13 cellular contexts compared by ENCODE assay signal in the genomic region with DNA sequence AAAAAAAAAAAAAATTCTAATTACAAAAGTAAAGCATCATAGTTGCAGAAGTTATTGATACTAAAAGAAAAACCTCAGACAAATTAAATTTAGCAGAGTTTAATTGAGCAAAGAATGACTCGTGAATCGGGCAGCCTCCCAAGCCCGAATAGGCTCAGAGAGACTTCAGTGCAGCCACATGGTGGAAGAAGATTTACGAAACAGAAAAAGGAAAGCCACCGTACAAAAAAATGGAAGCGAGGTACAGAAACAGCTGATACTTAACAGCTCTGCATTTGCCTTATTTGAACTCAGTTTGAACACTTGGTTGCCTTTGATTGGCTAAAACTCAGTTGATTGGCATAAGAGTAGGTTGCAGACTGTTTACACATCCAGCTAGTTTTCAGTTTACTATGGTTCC. TPM values are rescaled to one million over a fixed set of nuclear protein-coding genes. Genes with fewer than 3 reads are reported as not detected.
DNase-seq lines count a peak whose midpoint lies in the region; ATAC-seq and TF ChIP-seq lines count a peak whose summit lies in the region.
"Had no signal": no experiment of that assay in that cellular context is flagged by ENCODE, and none has a peak within 500 bp of the region (broad histone marks: within the 10 kb centered on the region; RNA-seq: fewer than 3 reads in every experiment).

No MANE protein-coding gene starts in this region.

- TF ChIP-seq CTCF in CD8-positive, alpha-beta T cell (IDR thresholded peaks at IDR 0.05) = no peak
- TF ChIP-seq CTCF in endothelial cell (IDR thresholded peaks at IDR 0.05; ENCODE audit: unreplicated experiment) (no peak), mucosa of descending colon (IDR thresholded peaks at IDR 0.05) (no peak)

- peaks cover 5% of the 10 kb centered on the region for H3K36me3 ChIP-seq in CD8-positive, alpha-beta T cell (ENCODE audit: insufficient read depth, low read length)
- no peaks in the 10 kb centered on the region for H3K36me3 ChIP-seq in mucosa of descending colon (ENCODE audit: low read depth)
- H3K36me3 ChIP-seq: heart right ventricle, upper lobe of left lung had no signal

- peak overlapping the region; percentile 99 for H3K27ac Mint-ChIP-seq in CD8-positive, alpha-beta T cell
- H3K27ac Mint-ChIP-seq in endothelial cell (ENCODE audit: unreplicated experiment) = peak overlapping the region; percentile 100

- no peaks in the 10 kb centered on the region for H3K9me3 ChIP-seq in CD8-positive, alpha-beta T cell (ENCODE audit: low read length)
- H3K9me3 ChIP-seq in mucosa of descending colon = no peaks in the 10 kb centered on the region
- H3K9me3 ChIP-seq: Caco-2, heart right ventricle, upper lobe of left lung had no signal

- no peak for DNase-seq in CD8-positive, alpha-beta T cell
- peak; percentile 12 for DNase-seq in LHCN-M2 (ENCODE audit: low read depth)
- DNase-seq in endothelial cell (ENCODE audit: low spot score) = no peak
- no peak for DNase-seq in mucosa of descending colon
- DNase-seq in OCI-M2 (lab: John Stamatoyannopoulos, UW; ENCODE audit: unreplicated experiment) = no peak
- DNase-seq: Caco-2; heart right ventricle; NCI-H146; stimulated activated CD4-positive, alpha-beta T cell treated with anti-CD3 and anti-CD28 coated beads, Interleukin-4, amount 100 ng/mL, for 4 hours; upper lobe of left lung had no signal

- POLR2A ChIA-PET in CD8-positive, alpha-beta T cell (lab: Charles Lee) = interaction anchor here (1.3 to 3.8 kb wide), 3 partner anchors 9 to 13 kb away, joined by 4 to 34 read pairs (median 6); partner anchors contain the start of gene TTC9

- ATAC-seq in CD8-positive, alpha-beta T cell = peak; percentile 10
- ATAC-seq in GM19351 (IDR thresholded peaks at IDR 0.05; ENCODE audit: unreplicated experiment) = peak; percentile 38
- ATAC-seq in mucosa of descending colon = no peak
- ATAC-seq in GM21360 (IDR thresholded peaks at IDR 0.05; ENCODE audit: unreplicated experiment) = no peak
- no peak for ATAC-seq in GM18909 (IDR thresholded peaks at IDR 0.05; ENCODE audit: poor library complexity, unreplicated experiment)

- CTCF ChIA-PET in CD8-positive, alpha-beta T cell (lab: Charles Lee) = interaction anchor here (0.8 to 3.4 kb wide), 6 partner anchors 13 to 163 kb away, joined by 3 to 14 read pairs (median 4); partner anchors contain the start of genes MAP3K9 and TTC9

- H3K27me3 ChIP-seq in CD8-positive, alpha-beta T cell (ENCODE audit: insufficient read depth, low read length) = no peaks in the 10 kb centered on the region
- H3K27me3 ChIP-seq: upper lobe of left lung had no signal

- peaks cover 87% of the 10 kb centered on the region for H3K4me1 ChIP-seq in CD8-positive, alpha-beta T cell (ENCODE audit: insufficient read depth, low read length)
- no peaks in the 10 kb centered on the region for H3K4me1 ChIP-seq in mucosa of descending colon (ENCODE audit: low read depth)
- H3K4me1 ChIP-seq: Caco-2 had no signal

- intact Hi-C loops in CD8-positive, alpha-beta T cell (cut with DNase I, micrococcal nuclease) = loop anchor here (1.0 to 5.0 kb wide), 8 partner anchors 8 to 1256 kb away; partner anchors contain the start of genes MED6 (in 2 of the 2), ERH (in 1 of the 2), MAP3K9 (in 1 of the 2) and PCNX1 (in 1 of the 2)
- intact Hi-C loops in mucosa of descending colon (cut with DNase I, micrococcal nuclease) = no loop called here

- peak overlapping the region; percentile 86 for H3K4me3 Mint-ChIP-seq in CD8-positive, alpha-beta T cell
- H3K4me3 Mint-ChIP-seq in endothelial cell (ENCODE audit: unreplicated experiment) = no peak overlapping the region

- peak overlapping the region; percentile 38 for H3K4me3 ChIP-seq in CD8-positive, alpha-beta T cell (ENCODE audit: low read depth, low read length)
- H3K4me3 ChIP-seq in mucosa of descending colon = no peak overlapping the region
- H3K4me3 ChIP-seq: heart right ventricle, upper lobe of left lung had no signal

- H3K36me3 Mint-ChIP-seq in CD8-positive, alpha-beta T cell = peaks cover 30% of the 10 kb centered on the region
- H3K36me3 Mint-ChIP-seq in endothelial cell (ENCODE audit: low read depth, unreplicated experiment) = peaks cover 28% of the 10 kb centered on the region

- H3K9me3 Mint-ChIP-seq in CD8-positive, alpha-beta T cell = no peaks in the 10 kb centered on the region
- no peaks in the 10 kb centered on the region for H3K9me3 Mint-ChIP-seq in endothelial cell (ENCODE audit: unreplicated experiment)

- peaks cover 90% of the 10 kb centered on the region for H3K4me1 Mint-ChIP-seq in CD8-positive, alpha-beta T cell (ENCODE audit: low read depth)
- peaks cover 66% of the 10 kb centered on the region for H3K4me1 Mint-ChIP-seq in endothelial cell (ENCODE audit: unreplicated experiment)

- no peaks in the 10 kb centered on the region for H3K27me3 Mint-ChIP-seq in CD8-positive, alpha-beta T cell (ENCODE audit: low read depth)
- H3K27me3 Mint-ChIP-seq in endothelial cell (ENCODE audit: unreplicated experiment) = peaks cover 11% of the 10 kb centered on the region

- H3K27ac ChIP-seq in CD8-positive, alpha-beta T cell (ENCODE audit: low read depth, low read length) = peak overlapping the region; percentile 76

RNA-seq across cellular contexts. Expression of gene TTC9, which starts 12.9 kb away (rescaled TPM):
- total RNA-seq in CD8-positive, alpha-beta T cell = 1 to 10 TPM; 5.4 TPM
- 5.1 and 5.6 TPM in 2 replicates for total RNA-seq in LHCN-M2 (2014; rRNA removed)
- polyA plus RNA-seq in LHCN-M2 (2012) = 11.1 TPM
- 16.9 TPM for total RNA-seq in endothelial cell (ENCODE audit: unreplicated experiment)
- under 1 TPM; 0.20 to 0.63 (median 0.54) TPM for total RNA-seq in mucosa of descending colon

RNA-seq across cellular contexts. Expression of gene MED6, which starts 54.2 kb away (rescaled TPM):
- total RNA-seq in CD8-positive, alpha-beta T cell = 100 to 1,000 TPM; 116 to 119 TPM
- total RNA-seq in LHCN-M2 (2014; rRNA removed) (23.6 and 25.4 TPM in 2 replicates), endothelial cell (ENCODE audit: unreplicated experiment) (48.4 TPM), mucosa of descending colon (10 to 100 TPM; 24.4 to 30.9 (median 27.6) TPM)
- polyA plus RNA-seq in LHCN-M2 (2012) = 18.4 TPM

Comparison
In these comparisons a context has a peak if more than half of its experiments do, and no peak if none do; other contexts are left out.
1. ATAC-seq: peak in CD8-positive, alpha-beta T cell (single experiment) and GM19351 (single experiment); none in mucosa of descending colon (single experiment), GM21360 (single experiment) and GM18909 (single experiment).
2. intact Hi-C loops: an anchor here in CD8-positive, alpha-beta T cell (1.0 to 5.0 kb wide); none called in mucosa of descending colon.